ENCODE assay signal across 1 cellular context in the genomic region with DNA sequence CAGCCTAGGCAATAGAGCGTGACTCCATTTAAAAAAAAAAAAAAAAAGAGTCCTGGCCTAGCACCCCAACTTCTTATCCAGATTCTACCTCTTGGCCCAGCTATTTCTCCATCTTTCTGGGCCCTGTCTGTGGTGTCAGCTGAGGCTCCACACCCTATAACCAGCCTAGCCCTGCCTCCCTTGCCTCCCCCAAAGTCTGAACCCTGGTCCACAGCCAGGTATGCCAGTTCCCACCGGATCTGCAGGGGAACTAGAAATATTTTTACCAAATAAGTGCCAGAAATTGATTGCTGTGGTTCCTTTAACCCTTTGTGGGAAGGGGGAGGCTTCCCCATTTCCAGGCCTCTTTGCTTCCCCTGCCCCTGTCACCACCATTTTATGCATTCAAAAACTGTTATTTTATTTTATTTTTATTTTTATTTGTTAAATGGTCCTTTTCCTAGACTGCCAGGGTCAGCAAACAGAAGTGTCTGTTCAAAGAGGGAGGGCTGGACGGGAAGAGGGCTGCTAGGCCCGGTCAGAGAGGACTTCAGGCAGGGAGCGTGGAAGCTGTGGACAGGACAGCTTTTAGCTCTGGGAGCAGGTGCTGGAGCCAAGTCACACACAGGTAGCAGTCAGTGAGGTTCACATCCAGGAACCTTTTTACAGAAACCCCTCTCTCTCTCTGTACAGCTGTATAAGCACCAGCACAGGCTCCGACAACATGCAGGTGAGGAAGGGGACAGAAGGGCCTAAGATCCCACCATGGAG.
TF ChIP-seq lines count a peak whose summit lies in the region.

No MANE protein-coding gene starts in this region.

TF ChIP-seq in liver, 16 proteins besides CTCF, POLR2A, EP300 and RAD21 (continued from another document):
- TF ChIP-seq, protein P1, sequence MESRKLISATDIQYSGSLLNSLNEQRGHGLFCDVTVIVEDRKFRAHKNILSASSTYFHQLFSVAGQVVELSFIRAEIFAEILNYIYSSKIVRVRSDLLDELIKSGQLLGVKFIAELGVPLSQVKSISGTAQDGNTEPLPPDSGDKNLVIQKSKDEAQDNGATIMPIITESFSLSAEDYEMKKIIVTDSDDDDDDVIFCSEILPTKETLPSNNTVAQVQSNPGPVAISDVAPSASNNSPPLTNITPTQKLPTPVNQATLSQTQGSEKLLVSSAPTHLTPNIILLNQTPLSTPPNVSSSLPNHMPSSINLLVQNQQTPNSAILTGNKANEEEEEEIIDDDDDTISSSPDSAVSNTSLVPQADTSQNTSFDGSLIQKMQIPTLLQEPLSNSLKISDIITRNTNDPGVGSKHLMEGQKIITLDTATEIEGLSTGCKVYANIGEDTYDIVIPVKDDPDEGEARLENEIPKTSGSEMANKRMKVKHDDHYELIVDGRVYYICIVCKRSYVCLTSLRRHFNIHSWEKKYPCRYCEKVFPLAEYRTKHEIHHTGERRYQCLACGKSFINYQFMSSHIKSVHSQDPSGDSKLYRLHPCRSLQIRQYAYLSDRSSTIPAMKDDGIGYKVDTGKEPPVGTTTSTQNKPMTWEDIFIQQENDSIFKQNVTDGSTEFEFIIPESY (IDR thresholded peaks at IDR 0.05): no peak
- TF ChIP-seq GABPA (IDR thresholded peaks at IDR 0.05 in 1 of 2, conservative IDR thresholded peaks at IDR 0.05 in 1 of 2) (no peak), SP1 (IDR thresholded peaks at IDR 0.05) (no peak), HNF4G (IDR thresholded peaks at IDR 0.05) (no peak), JUND (IDR thresholded peaks at IDR 0.05) (no peak), FOXA2 (IDR thresholded peaks at IDR 0.05) (no peak), TAF1 (conservative IDR thresholded peaks at IDR 0.05) (no peak), RXRA (IDR thresholded peaks at IDR 0.05) (no peak), EGR1 (IDR thresholded peaks at IDR 0.05; ENCODE audit: low read depth in 2 of 2) (no peak), HNF4A (conservative IDR thresholded peaks at IDR 0.05) (no peak), NR2F2 (IDR thresholded peaks at IDR 0.05) (no peak)
- TF ChIP-seq, protein P2, sequence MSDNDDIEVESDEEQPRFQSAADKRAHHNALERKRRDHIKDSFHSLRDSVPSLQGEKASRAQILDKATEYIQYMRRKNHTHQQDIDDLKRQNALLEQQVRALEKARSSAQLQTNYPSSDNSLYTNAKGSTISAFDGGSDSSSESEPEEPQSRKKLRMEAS (IDR thresholded peaks at IDR 0.05): no peak
- TF ChIP-seq, protein P3, sequence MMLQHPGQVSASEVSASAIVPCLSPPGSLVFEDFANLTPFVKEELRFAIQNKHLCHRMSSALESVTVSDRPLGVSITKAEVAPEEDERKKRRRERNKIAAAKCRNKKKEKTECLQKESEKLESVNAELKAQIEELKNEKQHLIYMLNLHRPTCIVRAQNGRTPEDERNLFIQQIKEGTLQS (IDR thresholded peaks at IDR 0.05): no peak
- TF ChIP-seq, protein P4, sequence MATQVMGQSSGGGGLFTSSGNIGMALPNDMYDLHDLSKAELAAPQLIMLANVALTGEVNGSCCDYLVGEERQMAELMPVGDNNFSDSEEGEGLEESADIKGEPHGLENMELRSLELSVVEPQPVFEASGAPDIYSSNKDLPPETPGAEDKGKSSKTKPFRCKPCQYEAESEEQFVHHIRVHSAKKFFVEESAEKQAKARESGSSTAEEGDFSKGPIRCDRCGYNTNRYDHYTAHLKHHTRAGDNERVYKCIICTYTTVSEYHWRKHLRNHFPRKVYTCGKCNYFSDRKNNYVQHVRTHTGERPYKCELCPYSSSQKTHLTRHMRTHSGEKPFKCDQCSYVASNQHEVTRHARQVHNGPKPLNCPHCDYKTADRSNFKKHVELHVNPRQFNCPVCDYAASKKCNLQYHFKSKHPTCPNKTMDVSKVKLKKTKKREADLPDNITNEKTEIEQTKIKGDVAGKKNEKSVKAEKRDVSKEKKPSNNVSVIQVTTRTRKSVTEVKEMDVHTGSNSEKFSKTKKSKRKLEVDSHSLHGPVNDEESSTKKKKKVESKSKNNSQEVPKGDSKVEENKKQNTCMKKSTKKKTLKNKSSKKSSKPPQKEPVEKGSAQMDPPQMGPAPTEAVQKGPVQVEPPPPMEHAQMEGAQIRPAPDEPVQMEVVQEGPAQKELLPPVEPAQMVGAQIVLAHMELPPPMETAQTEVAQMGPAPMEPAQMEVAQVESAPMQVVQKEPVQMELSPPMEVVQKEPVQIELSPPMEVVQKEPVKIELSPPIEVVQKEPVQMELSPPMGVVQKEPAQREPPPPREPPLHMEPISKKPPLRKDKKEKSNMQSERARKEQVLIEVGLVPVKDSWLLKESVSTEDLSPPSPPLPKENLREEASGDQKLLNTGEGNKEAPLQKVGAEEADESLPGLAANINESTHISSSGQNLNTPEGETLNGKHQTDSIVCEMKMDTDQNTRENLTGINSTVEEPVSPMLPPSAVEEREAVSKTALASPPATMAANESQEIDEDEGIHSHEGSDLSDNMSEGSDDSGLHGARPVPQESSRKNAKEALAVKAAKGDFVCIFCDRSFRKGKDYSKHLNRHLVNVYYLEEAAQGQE (IDR thresholded peaks at IDR 0.05): no peak
